3 cellular contexts compared by ENCODE assay signal in the genomic region with DNA sequence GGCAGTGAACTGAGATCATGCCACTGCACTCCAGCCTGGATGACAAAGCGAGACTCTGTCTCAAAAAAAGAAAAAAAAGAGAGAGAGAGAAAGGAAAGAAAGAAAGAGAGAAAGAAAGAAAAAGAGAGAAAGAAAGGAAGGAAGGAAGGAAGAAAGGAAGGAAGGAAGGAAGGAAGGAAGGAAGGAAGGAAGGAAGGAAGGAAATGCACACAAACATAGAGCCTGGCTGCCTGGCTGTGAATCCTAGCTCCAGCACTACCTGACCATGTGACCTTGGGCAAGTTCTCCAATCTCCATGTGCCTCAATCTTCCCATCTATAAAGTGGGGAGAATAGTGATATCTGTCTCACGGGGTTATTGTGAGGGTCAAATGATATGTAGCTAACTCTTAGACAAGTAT.
TF ChIP-seq lines count a peak whose summit lies in the region.

No MANE protein-coding gene starts in this region.

TF ChIP-seq in HEK293, 187 proteins besides CTCF, POLR2A, EP300 and RAD21:
- TF ChIP-seq ZNF366 (tag by site-specific recombination; conservative IDR thresholded peaks at IDR 0.05): peak; percentile 78

TF ChIP-seq in K562, 482 proteins besides CTCF, POLR2A, EP300 and RAD21:
- TF ChIP-seq KDM1A (IDR thresholded peaks at IDR 0.05) (peak in 1 of 2 experiments; percentile 40; a peak in 1 of 4 replicates), BCOR (IDR thresholded peaks at IDR 0.05) (0 out of 2 replicates have a peak, but pooled peaks have one; percentile 51), RBM25 (IDR thresholded peaks at IDR 0.05; ENCODE audit: low read depth, low read length, severe bottlenecking) (peak; percentile 62)

TF ChIP-seq in HepG2, 621 proteins besides CTCF, POLR2A, EP300 and RAD21:
- TF ChIP-seq, protein P1, sequence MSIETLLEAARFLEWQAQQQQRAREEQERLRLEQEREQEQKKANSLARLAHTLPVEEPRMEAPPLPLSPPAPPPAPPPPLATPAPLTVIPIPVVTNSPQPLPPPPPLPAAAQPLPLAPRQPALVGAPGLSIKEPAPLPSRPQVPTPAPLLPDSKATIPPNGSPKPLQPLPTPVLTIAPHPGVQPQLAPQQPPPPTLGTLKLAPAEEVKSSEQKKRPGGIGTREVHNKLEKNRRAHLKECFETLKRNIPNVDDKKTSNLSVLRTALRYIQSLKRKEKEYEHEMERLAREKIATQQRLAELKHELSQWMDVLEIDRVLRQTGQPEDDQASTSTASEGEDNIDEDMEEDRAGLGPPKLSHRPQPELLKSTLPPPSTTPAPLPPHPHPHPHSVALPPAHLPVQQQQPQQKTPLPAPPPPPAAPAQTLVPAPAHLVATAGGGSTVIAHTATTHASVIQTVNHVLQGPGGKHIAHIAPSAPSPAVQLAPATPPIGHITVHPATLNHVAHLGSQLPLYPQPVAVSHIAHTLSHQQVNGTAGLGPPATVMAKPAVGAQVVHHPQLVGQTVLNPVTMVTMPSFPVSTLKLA (IDR thresholded peaks at IDR 0.05): peak; percentile 34; the same call in 1 of the 2 replicates
